In genomic region chr17:75535119-75535537, GRCh38 we compare ENCODE assay signal across 10 cellular contexts. TPM values are rescaled to one million over a fixed set of nuclear protein-coding genes. Genes with fewer than 3 reads are reported as not detected.
DNase-seq lines count a peak whose midpoint lies in the region; ATAC-seq, FAIRE-seq and TF ChIP-seq lines count a peak whose summit lies in the region.
"Had no signal": no experiment of that assay in that cellular context is flagged by ENCODE, and none has a peak within 500 bp of the region (broad histone marks: within the 10 kb centered on the region; RNA-seq: fewer than 3 reads in every experiment).

No MANE protein-coding gene starts in this region.

- no peaks in the 10 kb centered on the region for H3K27me3 ChIP-seq in CD4-positive, alpha-beta T cell (ENCODE audit: control insufficient read depth, insufficient read depth, low read length)
- H3K27me3 ChIP-seq in pancreas = no peaks in the 10 kb centered on the region

- no peaks in the 10 kb centered on the region for H3K36me3 ChIP-seq in pancreas

- peaks cover 27 to 36% (median 35%) of the 10 kb centered on the region in 3 donors for H3K4me1 ChIP-seq in pancreas

- intact Hi-C loops in CD4-positive, alpha-beta T cell (cut with DNase I, micrococcal nuclease) = no loop called here
- intact Hi-C loops in pancreas (cut with DNase I) = loop anchor here in 1 of 3 donors (10.0 kb wide), 1 partner anchor 50 kb away; the partner anchor contains the start of gene MYO15B

- DNase-seq in CD4-positive, alpha-beta T cell = peak in 9 of 10 experiments; percentile 31 to 61 (median 48)
- peak; percentile 17 for DNase-seq in T-helper 22 cell (ENCODE audit: low read depth)
- DNase-seq in pancreas = peak in 1 of 6 donors; percentile 59
- DNase-seq in cerebellar cortex (ENCODE audit: low spot score) = no peak
- DNase-seq in SK-N-DZ (ENCODE audit: low spot score) = no peak
- DNase-seq in SKM-1 (lab: John Stamatoyannopoulos, UW; ENCODE audit: unreplicated experiment) = no peak
- no peak for DNase-seq in DMS153 treated with DMSO at 0.1 percent for 48 hours (lab: John Stamatoyannopoulos, UW; ENCODE audit: unreplicated experiment)
- DNase-seq: IMR-90 had no signal

- no peaks in the 10 kb centered on the region for H3K9me3 ChIP-seq in CD4-positive, alpha-beta T cell (ENCODE audit: control insufficient read depth, low read length)
- no peaks in the 10 kb centered on the region for H3K9me3 ChIP-seq in pancreas

- H3K4me3 ChIP-seq in pancreas = no peak overlapping the region

- CTCF ChIA-PET in CD4-positive, alpha-beta T cell (lab: Charles Lee) = interaction anchor here (1.6 kb wide), 1 partner anchor 10 kb away, joined by 6 read pairs; the partner anchor contains the start of gene LLGL2

- peak overlapping the region; percentile 38 for H3K4me3 Mint-ChIP-seq in CD4-positive, alpha-beta T cell
- H3K4me3 Mint-ChIP-seq in activated naive CD4-positive, alpha-beta T cell treated with anti-CD3 and anti-CD28 coated beads, Interleukin-2, amount 50 U/mL, for 24 hours = peak overlapping the region; percentile 45

- POLR2A ChIA-PET in CD4-positive, alpha-beta T cell (lab: Charles Lee) = interaction anchor here (0.6 to 2.5 kb wide), 7 partner anchors 9 to 79 kb away, joined by 3 to 16 read pairs (median 5); partner anchors contain the start of genes LLGL2, MYO15B, TMEM94 and TSEN54

- peak overlapping the region; percentile 35 for H3K27ac ChIP-seq in CD4-positive, alpha-beta T cell (ENCODE audit: low read depth, low read length)
- H3K27ac ChIP-seq in pancreas = peak overlapping the region in 3 of 4 donors; percentile 7 to 41 (median 9)

- peaks cover 16% of the 10 kb centered on the region for H3K36me3 Mint-ChIP-seq in CD4-positive, alpha-beta T cell (ENCODE audit: low read depth)
- no peaks in the 10 kb centered on the region for H3K36me3 Mint-ChIP-seq in activated naive CD4-positive, alpha-beta T cell treated with anti-CD3 and anti-CD28 coated beads, Interleukin-2, amount 50 U/mL, for 24 hours

- WGBS in pancreas, 2 donors = 61 to 71% methylated on average over 15 of the region's 15 CpGs

- peaks cover 26% of the 10 kb centered on the region for H3K4me1 Mint-ChIP-seq in CD4-positive, alpha-beta T cell (ENCODE audit: low read depth)
- peaks cover 25% of the 10 kb centered on the region for H3K4me1 Mint-ChIP-seq in activated naive CD4-positive, alpha-beta T cell treated with anti-CD3 and anti-CD28 coated beads, Interleukin-2, amount 50 U/mL, for 24 hours

- no peak for TF ChIP-seq CTCF in CD4-positive, alpha-beta T cell (IDR thresholded peaks at IDR 0.05)
- TF ChIP-seq CTCF in pancreas (IDR thresholded peaks at IDR 0.05) = no peak

- no peaks in the 10 kb centered on the region for H3K9me3 Mint-ChIP-seq in CD4-positive, alpha-beta T cell
- H3K9me3 Mint-ChIP-seq in activated naive CD4-positive, alpha-beta T cell treated with anti-CD3 and anti-CD28 coated beads, Interleukin-2, amount 50 U/mL, for 24 hours = no peaks in the 10 kb centered on the region

- FAIRE-seq in pancreas (lab: Jason Lieb, UNC) = no peak
- FAIRE-seq: endometrium had no signal

- H3K27ac Mint-ChIP-seq in CD4-positive, alpha-beta T cell = peak overlapping the region; percentile 87
- H3K27ac Mint-ChIP-seq in activated naive CD4-positive, alpha-beta T cell treated with anti-CD3 and anti-CD28 coated beads, Interleukin-2, amount 50 U/mL, for 24 hours = peak overlapping the region; percentile 65

- H3K27me3 Mint-ChIP-seq in CD4-positive, alpha-beta T cell = no peaks in the 10 kb centered on the region
- H3K27me3 Mint-ChIP-seq in activated naive CD4-positive, alpha-beta T cell treated with anti-CD3 and anti-CD28 coated beads, Interleukin-2, amount 50 U/mL, for 24 hours = no peaks in the 10 kb centered on the region

- peak; percentile 96 for ATAC-seq in CD4-positive, alpha-beta T cell (ENCODE audit: poor library complexity)
- peak in 3 of 4 donors; percentile 4 to 16 (median 10) for ATAC-seq in pancreas

RNA-seq across cellular contexts. Expression of gene LLGL2, which starts 9.6 kb away (rescaled TPM):
- total RNA-seq in CD4-positive, alpha-beta T cell = 10 to 100 TPM; 31.2 to 34.2 TPM
- 100 to 1,000 TPM in 3 of 6 donors, 10 to 100 TPM in 3; 87.8 to 130 (median 101) TPM for total RNA-seq in pancreas
- polyA plus RNA-seq in pancreas = 100 to 1,000 TPM; 286 to 296 TPM
- polyA plus RNA-seq in SK-N-DZ (2014; cell fraction: cytosol; rRNA removed) = 1.3 and 1.7 TPM in 2 replicates
- polyA plus RNA-seq in SK-N-DZ (2014; cell fraction: nucleus; rRNA removed) = 1.1 and 1.7 TPM in 2 replicates

RNA-seq across cellular contexts. Expression of gene TSEN54, which starts 18.8 kb away (rescaled TPM):
- total RNA-seq in CD4-positive, alpha-beta T cell = 10 to 100 TPM; 73.3 to 78.7 TPM
- total RNA-seq in pancreas = 10 to 100 TPM; 14.9 to 20.0 (median 19.1) TPM
- 100 to 1,000 TPM in 1 of 2 donors, 10 to 100 TPM in 1; 55.1 to 105 TPM for polyA plus RNA-seq in pancreas
- polyA plus RNA-seq in SK-N-DZ (2014; cell fraction: cytosol; rRNA removed) = 77.8 and 95.2 TPM in 2 replicates
- 174 and 182 TPM in 2 replicates for polyA plus RNA-seq in SK-N-DZ (2014; cell fraction: nucleus; rRNA removed)

RNA-seq across cellular contexts. Expression of gene CASKIN2, which starts 19.8 kb away (rescaled TPM):
- under 1 TPM; 0.17 to 0.25 TPM for total RNA-seq in CD4-positive, alpha-beta T cell
- total RNA-seq in pancreas = 10 to 100 TPM; 12.2 to 20.7 (median 13.2) TPM
- 10 to 100 TPM; 12.1 to 14.7 TPM for polyA plus RNA-seq in pancreas
- 7.2 and 9.4 TPM in 2 replicates for polyA plus RNA-seq in SK-N-DZ (2014; cell fraction: cytosol; rRNA removed)
- polyA plus RNA-seq in SK-N-DZ (2014; cell fraction: nucleus; rRNA removed) = 13.8 and 46.4 TPM in 2 replicates

RNA-seq across cellular contexts. Expression of gene MYO15B, which starts 52.5 kb away (rescaled TPM):
- total RNA-seq in CD4-positive, alpha-beta T cell = 100 to 1,000 TPM; 202 to 209 TPM
- 10 to 100 TPM; 25.9 to 82.0 (median 38.6) TPM for total RNA-seq in pancreas
- 100 to 1,000 TPM; 307 to 325 TPM for polyA plus RNA-seq in pancreas
- polyA plus RNA-seq in SK-N-DZ (2014; cell fraction: cytosol; rRNA removed) = 0.32 TPM in 1 of 2 replicates, not detected in the other
- 1.5 and 1.6 TPM in 2 replicates for polyA plus RNA-seq in SK-N-DZ (2014; cell fraction: nucleus; rRNA removed)

Comparison
In these comparisons a context has a peak if more than half of its experiments do, and no peak if none do; other contexts are left out.
1. DNase-seq: peak in CD4-positive, alpha-beta T cell (9 of 10) and T-helper 22 cell (single experiment); none in cerebellar cortex (single experiment), SK-N-DZ (single experiment), SKM-1 (single experiment) and DMS153 treated with DMSO at 0.1 percent for 48 hours (single experiment).
2. RNA of gene CASKIN2, which starts 19.8 kb away (total RNA-seq): 12.2 to 20.7 TPM in pancreas; 0.17 to 0.25 TPM in CD4-positive, alpha-beta T cell; every median in the first group is over 10 times any median in the second.